8 cellular contexts compared by ENCODE assay signal in the genomic region with DNA sequence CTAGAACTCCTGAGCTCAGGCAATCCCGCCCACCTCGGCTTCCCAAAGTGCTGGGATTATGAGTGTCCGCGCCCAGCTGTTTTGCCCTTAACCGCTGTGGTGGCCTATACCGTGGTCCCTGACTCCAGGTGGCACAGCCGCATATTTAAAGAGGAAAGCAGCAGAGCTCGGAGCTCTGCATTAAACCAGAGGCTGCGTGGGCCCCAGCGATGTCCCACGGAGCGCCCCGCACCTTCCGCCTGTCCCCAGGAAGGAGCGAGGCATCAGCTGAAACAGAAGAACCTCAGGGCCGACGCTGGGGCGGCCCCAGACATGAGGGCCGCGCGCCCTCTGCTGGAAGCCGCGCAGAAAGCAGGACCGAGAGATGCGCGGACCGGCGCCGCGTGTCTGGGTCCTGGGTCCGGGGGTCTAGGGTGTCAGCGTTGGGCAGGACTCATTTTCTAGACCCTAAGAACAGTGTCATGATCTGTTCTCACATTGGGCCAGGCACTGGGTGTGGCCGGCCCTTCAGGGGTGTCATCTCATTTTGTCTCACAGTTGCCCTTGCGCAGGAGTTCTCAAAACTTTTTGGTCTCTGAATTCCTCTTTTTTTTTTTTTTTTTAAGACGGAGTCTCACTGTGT. TPM values are rescaled to one million over a fixed set of nuclear protein-coding genes. Genes with fewer than 3 reads are reported as not detected.
DNase-seq lines count a peak whose midpoint lies in the region; ATAC-seq, FAIRE-seq and TF ChIP-seq lines count a peak whose summit lies in the region.

No MANE protein-coding gene starts in this region.

- H2AFZ ChIP-seq in H1 (ENCODE audit: low read length), result no peak overlapping the region

- no peak overlapping the region for H2AK5ac ChIP-seq in H1 (ENCODE audit: low read depth, low read length)

- no peak overlapping the region for H3K4ac ChIP-seq in H1 (replicated peaks; ENCODE audit: insufficient read length, low read depth, low read length)

- peak; percentile 90 to 95 for TF ChIP-seq RAD21 in H1 (IDR thresholded peaks at IDR 0.05 in 1 of 2, conservative IDR thresholded peaks at IDR 0.05 in 1 of 2; ENCODE audit: low read depth in 2 of 2, low read length in 2 of 2)

- DNase-seq in CD4-positive, alpha-beta T cell, result peak; percentile 47 to 78 (median 64)
- DNase-seq in HFF-Myc (ENCODE audit: extremely low read depth, low read depth), result no peak
- peak; percentile 64 for DNase-seq in NOMO-1 treated with DMSO at 0.1 percent for 48 hours (lab: John Stamatoyannopoulos, UW; ENCODE audit: unreplicated experiment)
- DNase-seq in activated CD8-positive, alpha-beta memory T cell treated with anti-CD3 and anti-CD28 coated beads for 24 hours, result peak; percentile 90
- peak; percentile 46 to 93 for DNase-seq in H1 (ENCODE audit: low read depth in 1 of 2, low spot score in 2 of 2)
- peak; percentile 73 for DNase-seq in middle frontal gyrus (ENCODE audit: extremely low spot score, low spot score)
- DNase-seq in stimulated activated CD8-positive, alpha-beta memory T cell treated with anti-CD3 and anti-CD28 coated beads, Interleukin-4, amount 100 ng/mL, for 24 hours (ENCODE audit: low read depth), result peak; percentile 64
- no peak for DNase-seq in NCI-H1048 (lab: John Stamatoyannopoulos, UW)

- H2BK12ac ChIP-seq in H1 (ENCODE audit: low read depth, low read length), result no peak overlapping the region

- H3K14ac ChIP-seq in H1 (ENCODE audit: insufficient read length), result no peak overlapping the region

- no peak overlapping the region for H3K56ac ChIP-seq in H1 (replicated peaks; ENCODE audit: insufficient read length, low read depth, low read length)

- POLR2A ChIA-PET in CD4-positive, alpha-beta T cell (lab: Charles Lee), result interaction anchor here (0.7 kb wide), 1 partner anchor 16 kb away, joined by 3 read pairs; no protein-coding TSS in a partner anchor
- POLR2A ChIA-PET in H1 (lab: Charles Lee; ENCODE audit: partially characterized antibody), result interaction anchor here (0.7 to 1.4 kb wide), 2 partner anchors 37 to 41 kb away, joined by 3 read pairs; no protein-coding TSS in a partner anchor

- no peak overlapping the region for H2BK20ac ChIP-seq in H1 (ENCODE audit: low read length)

- no peak overlapping the region for H2BK120ac ChIP-seq in H1 (replicated peaks; ENCODE audit: low read depth, low read length)

- H3K36me3 ChIP-seq in H1 (ENCODE audit: control insufficient read depth in 2 of 4, insufficient read depth in 4 of 4, low read length in 3 of 4), result peaks cover 0 to 3% (median 0%) of the 10 kb centered on the region in 4 experiments; a peak in 3 of 8 replicates

- intact Hi-C loops in CD4-positive, alpha-beta T cell (cut with DNase I, micrococcal nuclease), result loop anchor here (1.0 to 5.0 kb wide), 5 partner anchors 180 to 586 kb away; no protein-coding TSS in a partner anchor

- TF ChIP-seq CTCF in CD4-positive, alpha-beta T cell (IDR thresholded peaks at IDR 0.05), result peak; percentile 90
- TF ChIP-seq CTCF in HFF-Myc (IDR thresholded peaks at IDR 0.05; ENCODE audit: low read depth, low read length, missing control alignments), result peak; percentile 94
- peak; percentile 81 to 94 (median 86) for TF ChIP-seq CTCF in H1 (IDR thresholded peaks at IDR 0.05; ENCODE audit: control extremely low read depth in 1 of 3, insufficient read depth in 1 of 3, low read depth in 1 of 3, low read length in 3 of 3)

- 23% methylated on average over 34 of the region's 35 CpGs; no CpG with 5 or more reads in 1 of the 2 experiments for WGBS in H1 (ENCODE audit: extremely low coverage in 1 of 2, insufficient coverage in 1 of 2, insufficient read length in 1 of 2, insufficient replicate concordance in 2 of 2, low coverage in 1 of 2, low lambda C conversion rate in 2 of 2, missing lambda C conversion rate in 1 of 2), 2 experiments

- H3K9ac ChIP-seq in H1 (replicated peaks in 1 of 4; ENCODE audit: extremely low read depth in 1 of 4, low read depth in 3 of 4, low read length in 3 of 4), result no peak overlapping the region

- no peak for TF ChIP-seq EP300 in H1 (IDR thresholded peaks at IDR 0.05; ENCODE audit: borderline replicate concordance in 1 of 2, low read depth in 2 of 2, low read length in 2 of 2)

- H3K9me3 ChIP-seq in CD4-positive, alpha-beta T cell (ENCODE audit: control insufficient read depth, low read length), result no peaks in the 10 kb centered on the region
- H3K9me3 ChIP-seq in H1 (ENCODE audit: insufficient read depth in 2 of 2, low read depth in 1 of 2, low read length in 1 of 2), result no peaks in the 10 kb centered on the region; a peak in 1 of 4 replicates

- H2BK5ac ChIP-seq in H1 (ENCODE audit: low read depth, low read length), result no peak overlapping the region

- CTCF ChIA-PET in CD4-positive, alpha-beta T cell (lab: Charles Lee), result interaction anchor here (0.6 to 2.8 kb wide), 13 partner anchors 10 to 1660 kb away, joined by 3 to 15 read pairs (median 5); no protein-coding TSS in a partner anchor
- CTCF ChIA-PET in H1 (lab: Charles Lee; ENCODE audit: partially characterized antibody), result interaction anchor here (0.6 to 6.6 kb wide), 43 partner anchors 10 to 351 kb away, joined by 3 to 156 read pairs (median 5); a partner anchor contains a TSS

- no peak overlapping the region; the same call in 1 of the 2 replicates for H4K8ac ChIP-seq in H1 (ENCODE audit: extremely low read depth, insufficient read depth, low read length)

- no peak overlapping the region for H2BK15ac ChIP-seq in H1 (ENCODE audit: low read length)

- no peaks in the 10 kb centered on the region for H3K79me1 ChIP-seq in H1 (ENCODE audit: low read depth, low read length)

- FAIRE-seq in H1 (lab: Jason Lieb, UNC), result no peak

- H3K4me1 Mint-ChIP-seq in CD4-positive, alpha-beta T cell (ENCODE audit: low read depth), result peaks cover 20% of the 10 kb centered on the region

- no peak overlapping the region for H3K23ac ChIP-seq in H1 (ENCODE audit: insufficient read length)

- no peaks in the 10 kb centered on the region for H3K27me3 Mint-ChIP-seq in CD4-positive, alpha-beta T cell

- peak; percentile 89 for ATAC-seq in CD4-positive, alpha-beta T cell (ENCODE audit: poor library complexity)

- no peak overlapping the region for H4K91ac ChIP-seq in H1 (replicated peaks; ENCODE audit: insufficient read length, low read length)

- H3K27ac Mint-ChIP-seq in CD4-positive, alpha-beta T cell, result no peak overlapping the region

- no peak overlapping the region for H3K27ac ChIP-seq in CD4-positive, alpha-beta T cell (ENCODE audit: low read depth, low read length)
- no peak overlapping the region for H3K27ac ChIP-seq in H1 (ENCODE audit: low read depth, low read length)

- no peaks in the 10 kb centered on the region for H3K9me3 Mint-ChIP-seq in CD4-positive, alpha-beta T cell

- TF ChIP-seq POLR2A in H1 (IDR thresholded peaks at IDR 0.05; ENCODE audit: control extremely low read depth in 1 of 2, low read depth in 2 of 2, low read length in 2 of 2), result no peak

- no peaks in the 10 kb centered on the region for H3K23me2 ChIP-seq in H1 (ENCODE audit: low read depth, low read length)

- H3K27me3 ChIP-seq in CD4-positive, alpha-beta T cell (ENCODE audit: control insufficient read depth, insufficient read depth, low read length), result no peaks in the 10 kb centered on the region
- H3K27me3 ChIP-seq in H1 (replicated peaks in 1 of 4; ENCODE audit: control insufficient read depth in 3 of 4, extremely low read depth in 1 of 4, insufficient read depth in 3 of 4, low read length in 3 of 4), result no peaks in the 10 kb centered on the region

- H4K20me1 ChIP-seq in H1 (replicated peaks in 1 of 2; ENCODE audit: control insufficient read depth in 1 of 2, insufficient read depth in 2 of 2, low read length in 2 of 2), result no peaks in the 10 kb centered on the region

- no peaks in the 10 kb centered on the region for H3K79me2 ChIP-seq in H1 (ENCODE audit: control insufficient read depth in 1 of 2, insufficient read depth in 2 of 2, low read length in 2 of 2)

- no peaks in the 10 kb centered on the region for H3K4me1 ChIP-seq in H1 (replicated peaks in 1 of 4; ENCODE audit: control insufficient read depth in 3 of 4, insufficient read depth in 4 of 4, low read length in 3 of 4)

- no peak overlapping the region for H3K4me3 Mint-ChIP-seq in CD4-positive, alpha-beta T cell

- no peaks in the 10 kb centered on the region for H3K36me3 Mint-ChIP-seq in CD4-positive, alpha-beta T cell (ENCODE audit: low read depth)

- H3K4me3 ChIP-seq in HFF-Myc (replicated peaks; ENCODE audit: low read depth, low read length) (no peak overlapping the region), H1 (ENCODE audit: extremely low read depth in 1 of 4, insufficient read depth in 2 of 4, low read depth in 3 of 4, low read length in 4 of 4) (no peak overlapping the region)

- peak overlapping the region in 1 of 2 experiments; percentile 53; a peak in 2 of 4 replicates for H3K4me2 ChIP-seq in H1 (ENCODE audit: insufficient read depth in 1 of 2, low read depth in 2 of 2, low read length in 2 of 2)

- no peak overlapping the region for H3K18ac ChIP-seq in H1 (ENCODE audit: extremely low read depth, low read length)

- H4K5ac ChIP-seq in H1 (ENCODE audit: insufficient read length, low read depth, low read length), result no peak overlapping the region

RNA-seq across cellular contexts. Expression of a gene that starts 37.7 kb away (rescaled TPM):
- 1 to 10 TPM in 1 of 2 experiments, under 1 TPM in 1; 0.66 to 1.7 TPM for total RNA-seq in CD4-positive, alpha-beta T cell
- total RNA-seq in H1 (2021; fragmentation: NEBNext Ultra II Directional; extraction: Animal tissue kit (Norgen Biotek cat#: 25700)), result 12.3 and 13.2 TPM in 2 replicates
- 9.3 and 11.5 TPM in 2 replicates for polyA plus RNA-seq in H1 (2011; rRNA removed)
- polyA plus RNA-seq in H1 (2011; cell fraction: cytosol; rRNA removed), result 6.0 TPM
- 24.8 TPM for polyA plus RNA-seq in H1 (2011; cell fraction: nucleus; rRNA removed)
- polyA plus RNA-seq in H1 (2012, experiment 1 of 2), result 8.0 to 13.0 TPM (median 12.4 TPM) in 4 replicates
- 10.7 TPM for polyA plus RNA-seq in H1 (2012, experiment 2 of 2)
- 18.4 TPM for polyA plus RNA-seq in H1 (2013, experiment 1 of 2)
- polyA plus RNA-seq in H1 (2013, experiment 2 of 2), result 15.1 TPM
- 3.8 and 4.1 TPM in 2 replicates for polyA minus RNA-seq in H1 (2011; rRNA and poly(A)+ RNA removed)
- polyA minus RNA-seq in H1 (2011; cell fraction: cytosol; rRNA and poly(A)+ RNA removed), result 4.8 TPM
- polyA minus RNA-seq in H1 (2011; cell fraction: nucleus; rRNA and poly(A)+ RNA removed), result 7.2 TPM

RNA-seq across cellular contexts. Expression of a gene that starts 49.6 kb away (rescaled TPM):
- total RNA-seq in CD4-positive, alpha-beta T cell, result not detected
- total RNA-seq in H1 (2021; fragmentation: NEBNext Ultra II Directional; extraction: Animal tissue kit (Norgen Biotek cat#: 25700)), result 149 and 153 TPM in 2 replicates
- polyA plus RNA-seq in H1 (2011; rRNA removed), result 68.2 and 70.7 TPM in 2 replicates
- 103 TPM for polyA plus RNA-seq in H1 (2011; cell fraction: cytosol; rRNA removed)
- polyA plus RNA-seq in H1 (2011; cell fraction: nucleus; rRNA removed), result 76.7 TPM
- polyA plus RNA-seq in H1 (2012, experiment 1 of 2), result 121 to 128 TPM (median 125 TPM) in 4 replicates
- 119 TPM for polyA plus RNA-seq in H1 (2012, experiment 2 of 2)
- 81.8 TPM for polyA plus RNA-seq in H1 (2013, experiment 1 of 2)
- polyA plus RNA-seq in H1 (2013, experiment 2 of 2), result 81.0 TPM
- polyA minus RNA-seq in H1 (2011; rRNA and poly(A)+ RNA removed), result 121 and 131 TPM in 2 replicates
- 65.1 TPM for polyA minus RNA-seq in H1 (2011; cell fraction: cytosol; rRNA and poly(A)+ RNA removed)
- 45.1 TPM for polyA minus RNA-seq in H1 (2011; cell fraction: nucleus; rRNA and poly(A)+ RNA removed)

Comparison
In these comparisons a context has a peak if more than half of its experiments do, and no peak if none do; other contexts are left out.
1. DNase-seq: peak in CD4-positive, alpha-beta T cell (10 of 10), NOMO-1 treated with DMSO at 0.1 percent for 48 hours (single experiment), activated CD8-positive, alpha-beta memory T cell treated with anti-CD3 and anti-CD28 coated beads for 24 hours (single experiment), H1 (2 of 2), middle frontal gyrus (single experiment) and stimulated activated CD8-positive, alpha-beta memory T cell treated with anti-CD3 and anti-CD28 coated beads, Interleukin-4, amount 100 ng/mL, for 24 hours (single experiment); none in HFF-Myc (single experiment) and NCI-H1048 (single experiment).
2. RNA of a gene that starts 49.6 kb away (total RNA-seq): 149 to 153 TPM in H1; not detected in CD4-positive, alpha-beta T cell; every median in the first group is over 100 times any median in the second.
3. Peak in every context shown above with its lines, with median percentiles within 50 percentile points of each other: CTCF ChIP-seq.